ENCODE assay signal across 12 cellular contexts in the genomic region with DNA sequence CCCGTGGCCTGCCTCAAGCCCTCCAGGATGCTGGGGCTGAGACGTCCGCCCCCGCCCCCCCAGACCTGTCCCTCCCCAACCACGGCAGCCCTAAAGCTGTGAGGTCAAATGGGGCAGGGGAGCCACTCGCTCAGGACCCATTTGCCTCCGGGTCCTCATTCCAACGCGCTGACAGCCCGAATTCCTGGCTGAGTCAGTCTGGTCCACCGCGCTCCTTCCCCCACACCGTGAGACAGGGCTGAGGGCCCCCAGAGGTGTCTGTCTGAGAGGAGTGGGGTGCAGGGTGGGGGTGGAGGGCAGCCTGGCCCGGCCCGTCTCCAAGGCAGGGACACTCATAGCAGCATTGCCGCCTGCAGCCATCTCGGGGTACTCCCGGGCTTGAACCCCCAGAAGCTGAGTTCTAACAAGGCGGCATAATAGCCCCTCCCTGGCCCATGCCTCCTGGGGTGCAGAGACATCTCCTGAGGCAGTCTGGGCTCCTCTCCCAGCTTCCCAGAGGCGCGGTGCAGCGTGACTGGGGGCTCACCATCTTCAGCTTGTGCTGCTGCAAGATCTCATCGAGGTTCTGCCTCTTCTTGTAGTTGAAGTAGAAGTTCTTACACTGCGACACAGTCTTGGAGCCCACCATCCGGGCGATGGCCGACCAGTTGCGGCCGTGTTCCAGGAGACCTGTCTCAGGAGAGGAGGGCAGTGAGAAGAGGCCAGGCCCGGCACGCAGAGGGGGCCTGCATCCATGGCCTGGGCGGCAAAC.
DNase-seq lines count a peak whose midpoint lies in the region; ATAC-seq and TF ChIP-seq lines count a peak whose summit lies in the region.
"Had no signal": no experiment of that assay in that cellular context is flagged by ENCODE, and none has a peak within 500 bp of the region (broad histone marks: within the 10 kb centered on the region; RNA-seq: fewer than 3 reads in every experiment).

No MANE protein-coding gene starts in this region.

- H3K4me1 ChIP-seq in RWPE2 (ENCODE audit: insufficient read depth, poor library complexity, severe bottlenecking) (peaks cover 53% of the 10 kb centered on the region), rectal smooth muscle tissue (ENCODE audit: control insufficient read depth, insufficient read depth, low read length) (peaks cover 38% of the 10 kb centered on the region)

- no peak for TF ChIP-seq CTCF in RWPE2 (IDR thresholded peaks at IDR 0.05; ENCODE audit: poor library complexity, severe bottlenecking)

- no peaks in the 10 kb centered on the region for H3K9me3 ChIP-seq in RWPE2 (ENCODE audit: severe bottlenecking)
- H3K9me3 ChIP-seq: lower lobe of right lung had no signal

- POLR2A ChIA-PET in activated CD4-positive, alpha-beta memory T cell treated with anti-CD3 and anti-CD28 coated beads, Interleukin-2, amount 10 ng/mL, durations not matched to agents 7 days and 5 days (lab: Charles Lee), result no interaction called here

- H3K36me3 Mint-ChIP-seq in activated CD4-positive, alpha-beta memory T cell treated with anti-CD3 and anti-CD28 coated beads, Interleukin-2, amount 10 ng/mL, durations not matched to agents 7 days and 5 days (ENCODE audit: low read depth), result peaks cover 3% of the 10 kb centered on the region

- H3K27ac ChIP-seq in RWPE2 (ENCODE audit: poor library complexity, severe bottlenecking) (peak overlapping the region; percentile 99), epithelial cell of prostate (peak overlapping the region; percentile 11), rectal smooth muscle tissue (ENCODE audit: low read depth, low read length) (peak overlapping the region; percentile 27)

- no peaks in the 10 kb centered on the region for H3K9me3 Mint-ChIP-seq in activated CD4-positive, alpha-beta memory T cell treated with anti-CD3 and anti-CD28 coated beads, Interleukin-2, amount 10 ng/mL, durations not matched to agents 7 days and 5 days
- H3K9me3 Mint-ChIP-seq: activated T-helper 17 cell treated with anti-CD3 and anti-CD28 coated beads, Interleukin-2, amount 50 U/mL, for 72 hours; stimulated activated memory B cell treated with anti-CD40 and anti-IgM and Interleukin-4, amounts not matched to agents 10 μg/mL and 1 μg/mL and 100 μg/mL, for 72 hours had no signal

- H3K9ac ChIP-seq in rectal smooth muscle tissue (ENCODE audit: low read length), result no peak overlapping the region

- H3K4me3 ChIP-seq in RWPE2 (ENCODE audit: severe bottlenecking) (no peak overlapping the region), rectal smooth muscle tissue (ENCODE audit: low read length) (no peak overlapping the region)
- H3K4me3 ChIP-seq: lower lobe of right lung had no signal

- no peaks in the 10 kb centered on the region for H3K27me3 Mint-ChIP-seq in activated CD4-positive, alpha-beta memory T cell treated with anti-CD3 and anti-CD28 coated beads, Interleukin-2, amount 10 ng/mL, durations not matched to agents 7 days and 5 days
- H3K27me3 Mint-ChIP-seq: activated T-helper 17 cell treated with anti-CD3 and anti-CD28 coated beads, Interleukin-2, amount 50 U/mL, for 72 hours; stimulated activated memory B cell treated with anti-CD40 and anti-IgM and Interleukin-4, amounts not matched to agents 10 μg/mL and 1 μg/mL and 100 μg/mL, for 72 hours had no signal

- H3K4me3 Mint-ChIP-seq in activated CD4-positive, alpha-beta memory T cell treated with anti-CD3 and anti-CD28 coated beads, Interleukin-2, amount 10 ng/mL, durations not matched to agents 7 days and 5 days, result no peak overlapping the region
- H3K4me3 Mint-ChIP-seq: activated T-helper 17 cell treated with anti-CD3 and anti-CD28 coated beads, Interleukin-2, amount 50 U/mL, for 72 hours; stimulated activated memory B cell treated with anti-CD40 and anti-IgM and Interleukin-4, amounts not matched to agents 10 μg/mL and 1 μg/mL and 100 μg/mL, for 72 hours had no signal

- peaks cover 16% of the 10 kb centered on the region for H3K4me1 Mint-ChIP-seq in activated CD4-positive, alpha-beta memory T cell treated with anti-CD3 and anti-CD28 coated beads, Interleukin-2, amount 10 ng/mL, durations not matched to agents 7 days and 5 days

- H3K27me3 ChIP-seq in RWPE2 (ENCODE audit: insufficient read depth, poor library complexity, severe bottlenecking), result no peaks in the 10 kb centered on the region
- no peaks in the 10 kb centered on the region for H3K27me3 ChIP-seq in rectal smooth muscle tissue (ENCODE audit: control insufficient read depth, insufficient read depth, low read length)

- CTCF ChIA-PET in activated CD4-positive, alpha-beta memory T cell treated with anti-CD3 and anti-CD28 coated beads, Interleukin-2, amount 10 ng/mL, durations not matched to agents 7 days and 5 days (lab: Charles Lee), result no interaction called here

- DNase-seq in EL (peak; percentile 97), RWPE2 (ENCODE audit: low spot score) (peak; percentile 92), epithelial cell of prostate (ENCODE audit: low read depth, low spot score) (no peak), left lobe of liver (ENCODE audit: low spot score) (no peak), NCI-H82 treated with DMSO at 0.1 percent for 48 hours (lab: John Stamatoyannopoulos, UW; ENCODE audit: unreplicated experiment) (no peak)
- no peak for DNase-seq in activated CD4-positive, alpha-beta memory T cell treated with anti-CD3 and anti-CD28 coated beads, Interleukin-2, amount 10 ng/mL, durations not matched to agents 7 days and 5 days
- DNase-seq: DND-41, lower lobe of right lung had no signal

- peaks cover 55% of the 10 kb centered on the region for H3K36me3 ChIP-seq in RWPE2 (ENCODE audit: low read depth)
- peaks cover 9% of the 10 kb centered on the region for H3K36me3 ChIP-seq in rectal smooth muscle tissue (ENCODE audit: control insufficient read depth, insufficient read depth, low read length)

- ATAC-seq in RWPE2 (ENCODE audit: low read depth) (peak; percentile 51), left lobe of liver (no peak), GM21360 (IDR thresholded peaks at IDR 0.05; ENCODE audit: unreplicated experiment) (no peak)
- ATAC-seq: activated T-helper 17 cell treated with anti-CD3 and anti-CD28 coated beads, Interleukin-2, amount 50 U/mL, for 72 hours; lower lobe of right lung; stimulated activated memory B cell treated with anti-CD40 and anti-IgM and Interleukin-4, amounts not matched to agents 10 μg/mL and 1 μg/mL and 100 μg/mL, for 72 hours had no signal

- H3K27ac Mint-ChIP-seq in activated CD4-positive, alpha-beta memory T cell treated with anti-CD3 and anti-CD28 coated beads, Interleukin-2, amount 10 ng/mL, durations not matched to agents 7 days and 5 days, result no peak overlapping the region
- H3K27ac Mint-ChIP-seq: activated T-helper 17 cell treated with anti-CD3 and anti-CD28 coated beads, Interleukin-2, amount 50 U/mL, for 72 hours; stimulated activated memory B cell treated with anti-CD40 and anti-IgM and Interleukin-4, amounts not matched to agents 10 μg/mL and 1 μg/mL and 100 μg/mL, for 72 hours had no signal

Comparison
In these comparisons a context has a peak if more than half of its experiments do, and no peak if none do; other contexts are left out.
1. DNase-seq: peak in EL (single experiment) and RWPE2 (single experiment); none in epithelial cell of prostate (single experiment), left lobe of liver (single experiment), NCI-H82 treated with DMSO at 0.1 percent for 48 hours (single experiment) and activated CD4-positive, alpha-beta memory T cell treated with anti-CD3 and anti-CD28 coated beads, Interleukin-2, amount 10 ng/mL, durations not matched to agents 7 days and 5 days (single experiment).
2. H3K27ac ChIP-seq: peak in every context shown above with its lines; median percentile 99 in RWPE2; 27 in rectal smooth muscle tissue; 11 in epithelial cell of prostate.